In the genomic region with DNA sequence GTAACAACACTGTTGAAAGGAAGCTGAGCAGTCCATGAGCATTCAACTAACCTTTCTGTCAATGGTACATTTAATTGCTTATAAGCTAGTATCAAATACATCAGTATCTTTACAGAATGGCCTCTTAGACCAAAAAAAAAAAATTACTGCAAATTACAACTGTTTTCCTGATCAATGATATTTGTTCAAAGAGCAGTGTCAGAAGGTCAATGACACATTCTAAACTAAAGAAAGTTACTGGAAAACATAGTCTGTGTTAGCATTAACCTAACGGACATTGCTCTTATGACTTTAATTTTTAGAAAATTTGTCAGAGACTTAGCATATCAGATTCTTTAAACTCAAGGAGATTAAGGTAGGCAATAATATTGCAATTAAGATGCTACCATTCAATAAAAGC, we compare ENCODE assay signal across 1 cellular context.
TF ChIP-seq lines count a peak whose summit lies in the region.

No MANE protein-coding gene starts in this region.

TF ChIP-seq in HepG2, 621 proteins besides CTCF, POLR2A, EP300 and RAD21 (continued from another document and continues in another):
- TF ChIP-seq CREB1 (IDR thresholded peaks at IDR 0.05) (no peak), CREB1 (CRISPR knock-in tag; IDR thresholded peaks at IDR 0.05) (peak; percentile 37; the same call in 1 of the 2 replicates), ZNF703 (CRISPR knock-in tag; IDR thresholded peaks at IDR 0.05; ENCODE audit: borderline replicate concordance) (no peak), RARG (CRISPR knock-in tag; IDR thresholded peaks at IDR 0.05; ENCODE audit: low read depth) (no peak), POGZ (CRISPR knock-in tag; IDR thresholded peaks at IDR 0.05) (0 out of 2 replicates have a peak, but pooled peaks have one; percentile 14), ZBTB7B (CRISPR knock-in tag; IDR thresholded peaks at IDR 0.05) (no peak), SMARCE1 (IDR thresholded peaks at IDR 0.05; ENCODE audit: borderline replicate concordance) (no peak), ONECUT2 (CRISPR knock-in tag; IDR thresholded peaks at IDR 0.05) (no peak), ZNF432 (CRISPR knock-in tag; IDR thresholded peaks at IDR 0.05; ENCODE audit: borderline replicate concordance) (no peak), ZNF274 (CRISPR knock-in tag; IDR thresholded peaks at IDR 0.05) (no peak), KDM6A (CRISPR knock-in tag; IDR thresholded peaks at IDR 0.05; ENCODE audit: low read depth) (no peak), SIN3B (IDR thresholded peaks at IDR 0.05; ENCODE audit: low read length) (no peak), RELA (CRISPR knock-in tag; IDR thresholded peaks at IDR 0.05) (no peak), XRCC5 (optimal IDR thresholded peaks at IDR 0.05; ENCODE audit: low read length) (no peak), ATF1 (CRISPR knock-in tag; IDR thresholded peaks at IDR 0.05) (no peak), SP4 (CRISPR knock-in tag; IDR thresholded peaks at IDR 0.05) (no peak), ZNF75D (CRISPR knock-in tag; IDR thresholded peaks at IDR 0.05; ENCODE audit: borderline replicate concordance) (no peak), FLYWCH1 (CRISPR knock-in tag; IDR thresholded peaks at IDR 0.05) (no peak), FOXP1 (IDR thresholded peaks at IDR 0.05) (no peak), FOXP1 (CRISPR knock-in tag; IDR thresholded peaks at IDR 0.05) (peak; percentile 37; the same call in 1 of the 2 replicates), ELF1 (CRISPR knock-in tag; IDR thresholded peaks at IDR 0.05) (no peak), NR2F1 (CRISPR knock-in tag; IDR thresholded peaks at IDR 0.05) (0 out of 4 replicates have a peak, but pooled peaks of 1 of the 2 experiments have one; percentile 31), ATF7 (IDR thresholded peaks at IDR 0.05) (no peak), ATF7 (CRISPR knock-in tag; IDR thresholded peaks at IDR 0.05) (no peak), SRSF9 (IDR thresholded peaks at IDR 0.05; ENCODE audit: borderline replicate concordance, insufficient read depth, low read depth, low read length, poor library complexity, severe bottlenecking) (no peak), ZNF570 (CRISPR knock-in tag; IDR thresholded peaks at IDR 0.05; ENCODE audit: borderline replicate concordance) (no peak), SP2 (CRISPR knock-in tag; IDR thresholded peaks at IDR 0.05) (no peak), DPF2 (CRISPR knock-in tag; IDR thresholded peaks at IDR 0.05; ENCODE audit: borderline replicate concordance, low read depth) (no peak), HNF4A (CRISPR knock-in tag; IDR thresholded peaks at IDR 0.05) (peak; percentile 47), NFYC (CRISPR knock-in tag; IDR thresholded peaks at IDR 0.05) (no peak), ZNF547 (CRISPR knock-in tag; IDR thresholded peaks at IDR 0.05) (no peak), SIX4 (CRISPR knock-in tag; IDR thresholded peaks at IDR 0.05) (no peak), KLF11 (CRISPR knock-in tag; IDR thresholded peaks at IDR 0.05) (no peak), GATAD2A (CRISPR knock-in tag; IDR thresholded peaks at IDR 0.05) (no peak), REPIN1 (CRISPR knock-in tag; IDR thresholded peaks at IDR 0.05; ENCODE audit: borderline replicate concordance, low read depth) (no peak), ZBTB21 (CRISPR knock-in tag; IDR thresholded peaks at IDR 0.05) (no peak), ZNF577 (CRISPR knock-in tag; IDR thresholded peaks at IDR 0.05; ENCODE audit: borderline replicate concordance, low read depth) (no peak), ZSCAN12 (CRISPR knock-in tag; IDR thresholded peaks at IDR 0.05) (no peak), CENPX (CRISPR knock-in tag; IDR thresholded peaks at IDR 0.05) (no peak), BCL6 (CRISPR knock-in tag; IDR thresholded peaks at IDR 0.05) (peak; percentile 74), ZNF563 (CRISPR knock-in tag; IDR thresholded peaks at IDR 0.05) (no peak), NR2F6 (IDR thresholded peaks at IDR 0.05) (peak; percentile 54; the same call in 1 of the 2 replicates), NR2F6 (CRISPR knock-in tag; IDR thresholded peaks at IDR 0.05) (0 out of 2 replicates have a peak, but pooled peaks have one; percentile 35), MATR3 (CRISPR knock-in tag; IDR thresholded peaks at IDR 0.05) (no peak), ZNF652 (CRISPR knock-in tag; IDR thresholded peaks at IDR 0.05; ENCODE audit: borderline replicate concordance, low read depth) (peak; percentile 20; the same call in 1 of the 2 replicates), RARA (CRISPR knock-in tag; IDR thresholded peaks at IDR 0.05) (peak; percentile 67), DNMT1 (CRISPR knock-in tag; IDR thresholded peaks at IDR 0.05) (no peak), NR1H2 (CRISPR knock-in tag; IDR thresholded peaks at IDR 0.05; ENCODE audit: borderline replicate concordance, low read depth) (no peak), NR2F2 (IDR thresholded peaks at IDR 0.05; ENCODE audit: borderline replicate concordance, low read depth) (peak; percentile 40; the same call in 1 of the 2 replicates), SOX6 (IDR thresholded peaks at IDR 0.05) (no peak), SOX6 (CRISPR knock-in tag; IDR thresholded peaks at IDR 0.05) (no peak), ZNF253 (CRISPR knock-in tag; IDR thresholded peaks at IDR 0.05; ENCODE audit: borderline replicate concordance) (no peak), SIX1 (CRISPR knock-in tag; IDR thresholded peaks at IDR 0.05; ENCODE audit: borderline replicate concordance) (no peak), RBM39 (IDR thresholded peaks at IDR 0.05; ENCODE audit: low read depth, low read length, poor library complexity, severe bottlenecking) (no peak)
- TF ChIP-seq, protein P1, sequence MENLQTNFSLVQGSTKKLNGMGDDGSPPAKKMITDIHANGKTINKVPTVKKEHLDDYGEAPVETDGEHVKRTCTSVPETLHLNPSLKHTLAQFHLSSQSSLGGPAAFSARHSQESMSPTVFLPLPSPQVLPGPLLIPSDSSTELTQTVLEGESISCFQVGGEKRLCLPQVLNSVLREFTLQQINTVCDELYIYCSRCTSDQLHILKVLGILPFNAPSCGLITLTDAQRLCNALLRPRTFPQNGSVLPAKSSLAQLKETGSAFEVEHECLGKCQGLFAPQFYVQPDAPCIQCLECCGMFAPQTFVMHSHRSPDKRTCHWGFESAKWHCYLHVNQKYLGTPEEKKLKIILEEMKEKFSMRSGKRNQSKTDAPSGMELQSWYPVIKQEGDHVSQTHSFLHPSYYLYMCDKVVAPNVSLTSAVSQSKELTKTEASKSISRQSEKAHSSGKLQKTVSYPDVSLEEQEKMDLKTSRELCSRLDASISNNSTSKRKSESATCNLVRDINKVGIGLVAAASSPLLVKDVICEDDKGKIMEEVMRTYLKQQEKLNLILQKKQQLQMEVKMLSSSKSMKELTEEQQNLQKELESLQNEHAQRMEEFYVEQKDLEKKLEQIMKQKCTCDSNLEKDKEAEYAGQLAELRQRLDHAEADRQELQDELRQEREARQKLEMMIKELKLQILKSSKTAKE (CRISPR knock-in tag; IDR thresholded peaks at IDR 0.05; ENCODE audit: borderline replicate concordance): no peak
- TF ChIP-seq, protein P2, sequence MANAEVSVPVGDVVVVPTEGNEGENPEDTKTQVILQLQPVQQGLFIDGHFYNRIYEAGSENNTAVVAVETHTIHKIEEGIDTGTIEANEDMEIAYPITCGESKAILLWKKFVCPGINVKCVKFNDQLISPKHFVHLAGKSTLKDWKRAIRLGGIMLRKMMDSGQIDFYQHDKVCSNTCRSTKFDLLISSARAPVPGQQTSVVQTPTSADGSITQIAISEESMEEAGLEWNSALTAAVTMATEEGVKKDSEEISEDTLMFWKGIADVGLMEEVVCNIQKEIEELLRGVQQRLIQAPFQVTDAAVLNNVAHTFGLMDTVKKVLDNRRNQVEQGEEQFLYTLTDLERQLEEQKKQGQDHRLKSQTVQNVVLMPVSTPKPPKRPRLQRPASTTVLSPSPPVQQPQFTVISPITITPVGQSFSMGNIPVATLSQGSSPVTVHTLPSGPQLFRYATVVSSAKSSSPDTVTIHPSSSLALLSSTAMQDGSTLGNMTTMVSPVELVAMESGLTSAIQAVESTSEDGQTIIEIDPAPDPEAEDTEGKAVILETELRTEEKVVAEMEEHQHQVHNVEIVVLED (CRISPR knock-in tag; IDR thresholded peaks at IDR 0.05; ENCODE audit: borderline replicate concordance): no peak
- TF ChIP-seq, protein P3, sequence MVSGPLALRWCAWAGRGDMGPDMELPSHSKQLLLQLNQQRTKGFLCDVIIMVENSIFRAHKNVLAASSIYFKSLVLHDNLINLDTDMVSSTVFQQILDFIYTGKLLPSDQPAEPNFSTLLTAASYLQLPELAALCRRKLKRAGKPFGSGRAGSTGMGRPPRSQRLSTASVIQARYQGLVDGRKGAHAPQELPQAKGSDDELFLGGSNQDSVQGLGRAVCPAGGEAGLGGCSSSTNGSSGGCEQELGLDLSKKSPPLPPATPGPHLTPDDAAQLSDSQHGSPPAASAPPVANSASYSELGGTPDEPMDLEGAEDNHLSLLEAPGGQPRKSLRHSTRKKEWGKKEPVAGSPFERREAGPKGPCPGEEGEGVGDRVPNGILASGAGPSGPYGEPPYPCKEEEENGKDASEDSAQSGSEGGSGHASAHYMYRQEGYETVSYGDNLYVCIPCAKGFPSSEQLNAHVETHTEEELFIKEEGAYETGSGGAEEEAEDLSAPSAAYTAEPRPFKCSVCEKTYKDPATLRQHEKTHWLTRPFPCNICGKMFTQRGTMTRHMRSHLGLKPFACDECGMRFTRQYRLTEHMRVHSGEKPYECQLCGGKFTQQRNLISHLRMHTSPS (CRISPR knock-in tag; IDR thresholded peaks at IDR 0.05; ENCODE audit: low read depth): no peak
- TF ChIP-seq, protein P4, sequence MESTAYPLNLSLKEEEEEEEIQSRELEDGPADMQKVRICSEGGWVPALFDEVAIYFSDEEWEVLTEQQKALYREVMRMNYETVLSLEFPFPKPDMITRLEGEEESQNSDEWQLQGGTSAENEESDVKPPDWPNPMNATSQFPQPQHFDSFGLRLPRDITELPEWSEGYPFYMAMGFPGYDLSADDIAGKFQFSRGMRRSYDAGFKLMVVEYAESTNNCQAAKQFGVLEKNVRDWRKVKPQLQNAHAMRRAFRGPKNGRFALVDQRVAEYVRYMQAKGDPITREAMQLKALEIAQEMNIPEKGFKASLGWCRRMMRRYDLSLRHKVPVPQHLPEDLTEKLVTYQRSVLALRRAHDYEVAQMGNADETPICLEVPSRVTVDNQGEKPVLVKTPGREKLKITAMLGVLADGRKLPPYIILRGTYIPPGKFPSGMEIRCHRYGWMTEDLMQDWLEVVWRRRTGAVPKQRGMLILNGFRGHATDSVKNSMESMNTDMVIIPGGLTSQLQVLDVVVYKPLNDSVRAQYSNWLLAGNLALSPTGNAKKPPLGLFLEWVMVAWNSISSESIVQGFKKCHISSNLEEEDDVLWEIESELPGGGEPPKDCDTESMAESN (CRISPR knock-in tag; conservative IDR thresholded peaks at IDR 0.05): no peak
- TF ChIP-seq, protein P5, sequence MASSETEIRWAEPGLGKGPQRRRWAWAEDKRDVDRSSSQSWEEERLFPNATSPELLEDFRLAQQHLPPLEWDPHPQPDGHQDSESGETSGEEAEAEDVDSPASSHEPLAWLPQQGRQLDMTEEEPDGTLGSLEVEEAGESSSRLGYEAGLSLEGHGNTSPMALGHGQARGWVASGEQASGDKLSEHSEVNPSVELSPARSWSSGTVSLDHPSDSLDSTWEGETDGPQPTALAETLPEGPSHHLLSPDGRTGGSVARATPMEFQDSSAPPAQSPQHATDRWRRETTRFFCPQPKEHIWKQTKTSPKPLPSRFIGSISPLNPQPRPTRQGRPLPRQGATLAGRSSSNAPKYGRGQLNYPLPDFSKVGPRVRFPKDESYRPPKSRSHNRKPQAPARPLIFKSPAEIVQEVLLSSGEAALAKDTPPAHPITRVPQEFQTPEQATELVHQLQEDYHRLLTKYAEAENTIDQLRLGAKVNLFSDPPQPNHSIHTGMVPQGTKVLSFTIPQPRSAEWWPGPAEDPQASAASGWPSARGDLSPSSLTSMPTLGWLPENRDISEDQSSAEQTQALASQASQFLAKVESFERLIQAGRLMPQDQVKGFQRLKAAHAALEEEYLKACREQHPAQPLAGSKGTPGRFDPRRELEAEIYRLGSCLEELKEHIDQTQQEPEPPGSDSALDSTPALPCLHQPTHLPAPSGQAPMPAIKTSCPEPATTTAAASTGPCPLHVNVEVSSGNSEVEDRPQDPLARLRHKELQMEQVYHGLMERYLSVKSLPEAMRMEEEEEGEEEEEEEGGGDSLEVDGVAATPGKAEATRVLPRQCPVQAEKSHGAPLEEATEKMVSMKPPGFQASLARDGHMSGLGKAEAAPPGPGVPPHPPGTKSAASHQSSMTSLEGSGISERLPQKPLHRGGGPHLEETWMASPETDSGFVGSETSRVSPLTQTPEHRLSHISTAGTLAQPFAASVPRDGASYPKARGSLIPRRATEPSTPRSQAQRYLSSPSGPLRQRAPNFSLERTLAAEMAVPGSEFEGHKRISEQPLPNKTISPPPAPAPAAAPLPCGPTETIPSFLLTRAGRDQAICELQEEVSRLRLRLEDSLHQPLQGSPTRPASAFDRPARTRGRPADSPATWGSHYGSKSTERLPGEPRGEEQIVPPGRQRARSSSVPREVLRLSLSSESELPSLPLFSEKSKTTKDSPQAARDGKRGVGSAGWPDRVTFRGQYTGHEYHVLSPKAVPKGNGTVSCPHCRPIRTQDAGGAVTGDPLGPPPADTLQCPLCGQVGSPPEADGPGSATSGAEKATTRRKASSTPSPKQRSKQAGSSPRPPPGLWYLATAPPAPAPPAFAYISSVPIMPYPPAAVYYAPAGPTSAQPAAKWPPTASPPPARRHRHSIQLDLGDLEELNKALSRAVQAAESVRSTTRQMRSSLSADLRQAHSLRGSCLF (CRISPR knock-in tag; IDR thresholded peaks at IDR 0.05; ENCODE audit: borderline replicate concordance): no peak
- TF ChIP-seq, protein P6, sequence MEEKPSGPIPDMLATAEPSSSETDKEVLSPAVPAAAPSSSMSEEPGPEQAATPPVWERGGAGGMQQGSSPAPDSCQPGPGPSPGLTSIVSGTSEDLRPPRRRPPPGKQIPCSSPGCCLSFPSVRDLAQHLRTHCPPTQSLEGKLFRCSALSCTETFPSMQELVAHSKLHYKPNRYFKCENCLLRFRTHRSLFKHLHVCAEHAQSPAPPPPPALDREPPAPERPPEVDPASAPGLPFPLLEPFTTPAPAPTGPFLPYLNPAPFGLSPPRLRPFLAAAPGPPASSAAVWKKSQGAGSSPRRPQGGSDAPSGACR (CRISPR knock-in tag; IDR thresholded peaks at IDR 0.05): no peak
- TF ChIP-seq, protein P7, sequence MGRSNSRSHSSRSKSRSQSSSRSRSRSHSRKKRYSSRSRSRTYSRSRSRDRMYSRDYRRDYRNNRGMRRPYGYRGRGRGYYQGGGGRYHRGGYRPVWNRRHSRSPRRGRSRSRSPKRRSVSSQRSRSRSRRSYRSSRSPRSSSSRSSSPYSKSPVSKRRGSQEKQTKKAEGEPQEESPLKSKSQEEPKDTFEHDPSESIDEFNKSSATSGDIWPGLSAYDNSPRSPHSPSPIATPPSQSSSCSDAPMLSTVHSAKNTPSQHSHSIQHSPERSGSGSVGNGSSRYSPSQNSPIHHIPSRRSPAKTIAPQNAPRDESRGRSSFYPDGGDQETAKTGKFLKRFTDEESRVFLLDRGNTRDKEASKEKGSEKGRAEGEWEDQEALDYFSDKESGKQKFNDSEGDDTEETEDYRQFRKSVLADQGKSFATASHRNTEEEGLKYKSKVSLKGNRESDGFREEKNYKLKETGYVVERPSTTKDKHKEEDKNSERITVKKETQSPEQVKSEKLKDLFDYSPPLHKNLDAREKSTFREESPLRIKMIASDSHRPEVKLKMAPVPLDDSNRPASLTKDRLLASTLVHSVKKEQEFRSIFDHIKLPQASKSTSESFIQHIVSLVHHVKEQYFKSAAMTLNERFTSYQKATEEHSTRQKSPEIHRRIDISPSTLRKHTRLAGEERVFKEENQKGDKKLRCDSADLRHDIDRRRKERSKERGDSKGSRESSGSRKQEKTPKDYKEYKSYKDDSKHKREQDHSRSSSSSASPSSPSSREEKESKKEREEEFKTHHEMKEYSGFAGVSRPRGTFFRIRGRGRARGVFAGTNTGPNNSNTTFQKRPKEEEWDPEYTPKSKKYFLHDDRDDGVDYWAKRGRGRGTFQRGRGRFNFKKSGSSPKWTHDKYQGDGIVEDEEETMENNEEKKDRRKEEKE (IDR thresholded peaks at IDR 0.05): no peak
